ENCODE assay signal across 19 cellular contexts in genomic region chr4:95159384-95159783, GRCh38.
DNase-seq lines count a peak whose midpoint lies in the region; ATAC-seq, FAIRE-seq and TF ChIP-seq lines count a peak whose summit lies in the region.
"Had no signal": no experiment of that assay in that cellular context is flagged by ENCODE, and none has a peak within 500 bp of the region (broad histone marks: within the 10 kb centered on the region; RNA-seq: fewer than 3 reads in every experiment).

No MANE protein-coding gene starts in this region.

- H3K36me3 ChIP-seq in KOPT-K1 (ENCODE audit: insufficient read depth, low read length) (no peaks in the 10 kb centered on the region), left lung (no peaks in the 10 kb centered on the region)
- H3K36me3 ChIP-seq: MG63 had no signal

- ATAC-seq in activated T-cell treated with anti-CD3 and anti-CD28 coated beads, Interleukin-2, amount 50 U/mL, for 72 hours (replicated peaks in 1 of 2) = no peak
- ATAC-seq in left lung = no peak
- ATAC-seq: HCT116, HepG2 had no signal

- H3K27ac ChIP-seq in KOPT-K1 (ENCODE audit: low read depth, low read length, poor library complexity, severe bottlenecking) (peak overlapping the region; percentile 17), left lung (no peak overlapping the region)

- intact Hi-C loops in left lung (cut with DNase I) = no loop called here

- DNase-seq in activated T-cell treated with anti-CD3 and anti-CD28 coated beads, Interleukin-2, amount 50 U/mL, for 72 hours = no peak
- no peak for DNase-seq in activated T-cell treated with anti-CD3 and anti-CD28 coated beads, Interleukin-2, amount 50 U/mL, for 1 hour
- peak; percentile 43 for DNase-seq in left kidney (ENCODE audit: low read depth, low spot score)
- no peak for DNase-seq in urothelium cell line (ENCODE audit: low spot score)
- no peak for DNase-seq in mesothelial cell of epicardium (ENCODE audit: low spot score in 2 of 2, unreplicated experiment in 2 of 2)
- no peak for DNase-seq in left lung
- DNase-seq: DMS153, Kasumi-1, MG63, NCI-H2029, NCI-H446, NCI-H524 treated with DMSO at 0.1 percent for 48 hours, NCI-H774, SIG-M5 had no signal

- TF ChIP-seq CTCF in mesothelial cell of epicardium (IDR thresholded peaks at IDR 0.05; ENCODE audit: unreplicated experiment) (no peak), left lung (IDR thresholded peaks at IDR 0.05) (no peak)

- peaks cover 31% of the 10 kb centered on the region for H3K4me1 Mint-ChIP-seq in activated T-cell treated with anti-CD3 and anti-CD28 coated beads, Interleukin-2, amount 50 U/mL, for 72 hours (ENCODE audit: low read depth)
- peaks cover 13% of the 10 kb centered on the region for H3K4me1 Mint-ChIP-seq in mesothelial cell of epicardium

- H3K4me3 ChIP-seq in left lung = no peak overlapping the region
- H3K4me3 ChIP-seq: MG63 had no signal

- H3K9me3 Mint-ChIP-seq in activated T-cell treated with anti-CD3 and anti-CD28 coated beads, Interleukin-2, amount 50 U/mL, for 72 hours = no peaks in the 10 kb centered on the region
- no peaks in the 10 kb centered on the region for H3K9me3 Mint-ChIP-seq in mesothelial cell of epicardium

- H3K9me3 ChIP-seq in KOPT-K1 (ENCODE audit: insufficient read depth, low read length, poor library complexity, severe bottlenecking) (no peaks in the 10 kb centered on the region), left lung (no peaks in the 10 kb centered on the region)
- H3K9me3 ChIP-seq: MG63 had no signal

- H3K36me3 Mint-ChIP-seq in activated T-cell treated with anti-CD3 and anti-CD28 coated beads, Interleukin-2, amount 50 U/mL, for 72 hours (ENCODE audit: insufficient read depth in 2 of 2) = no peaks in the 10 kb centered on the region
- H3K36me3 Mint-ChIP-seq in mesothelial cell of epicardium = no peaks in the 10 kb centered on the region

- H3K27me3 ChIP-seq in left lung = no peaks in the 10 kb centered on the region
- H3K27me3 ChIP-seq: MG63 had no signal

- no peak overlapping the region for H3K4me3 Mint-ChIP-seq in activated T-cell treated with anti-CD3 and anti-CD28 coated beads, Interleukin-2, amount 50 U/mL, for 72 hours
- H3K4me3 Mint-ChIP-seq in mesothelial cell of epicardium = no peak overlapping the region

- no peaks in the 10 kb centered on the region for H3K4me1 ChIP-seq in left lung

- peak overlapping the region; percentile 61 for H3K27ac Mint-ChIP-seq in activated T-cell treated with anti-CD3 and anti-CD28 coated beads, Interleukin-2, amount 50 U/mL, for 72 hours
- H3K27ac Mint-ChIP-seq in mesothelial cell of epicardium = no peak overlapping the region

- FAIRE-seq in urothelium cell line (lab: Jason Lieb, UNC) = peak; percentile 37
- FAIRE-seq: GM19239, HepG2, RCC 7860 had no signal

- no peaks in the 10 kb centered on the region for H3K27me3 Mint-ChIP-seq in activated T-cell treated with anti-CD3 and anti-CD28 coated beads, Interleukin-2, amount 50 U/mL, for 72 hours (ENCODE audit: low read depth)
- no peaks in the 10 kb centered on the region for H3K27me3 Mint-ChIP-seq in mesothelial cell of epicardium (ENCODE audit: low read depth)
